ENCODE assay signal across 16 cellular contexts in the genomic region with DNA sequence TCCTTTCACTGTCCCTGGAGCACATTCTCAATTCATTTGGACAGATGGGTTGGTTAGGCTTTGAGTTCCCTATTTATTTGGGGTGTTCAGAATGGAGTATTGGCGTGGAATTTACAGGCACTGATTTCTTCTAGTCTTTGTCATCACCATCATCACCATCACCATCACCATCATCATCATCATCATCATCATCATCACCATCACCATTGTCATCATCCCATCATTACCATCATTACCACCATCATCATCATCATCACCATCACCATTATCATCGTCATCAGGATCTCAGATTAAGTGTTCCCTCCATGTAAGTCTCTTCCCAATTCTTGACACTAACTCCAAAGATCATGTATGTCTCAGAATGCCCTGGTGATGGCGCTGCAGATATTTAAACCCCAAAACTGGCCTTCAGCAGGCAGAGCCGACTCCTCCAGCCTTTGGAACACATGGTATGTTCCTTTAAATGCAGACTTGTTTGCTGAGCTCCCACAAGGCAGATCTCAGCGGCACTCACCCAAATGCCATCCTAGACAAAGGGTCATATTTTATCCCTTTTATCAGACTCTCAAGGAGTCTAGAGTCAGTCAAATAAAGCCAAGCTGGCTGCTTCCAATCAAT. TPM values are rescaled to one million over a fixed set of nuclear protein-coding genes. Genes with fewer than 3 reads are reported as not detected.
DNase-seq lines count a peak whose midpoint lies in the region; ATAC-seq and TF ChIP-seq lines count a peak whose summit lies in the region.
"Had no signal": no experiment of that assay in that cellular context is flagged by ENCODE, and none has a peak within 500 bp of the region (broad histone marks: within the 10 kb centered on the region; RNA-seq: fewer than 3 reads in every experiment).

No MANE protein-coding gene starts in this region.

- no peak overlapping the region for H3K4me3 Mint-ChIP-seq in HFFc6
- H3K4me3 Mint-ChIP-seq in CD8-positive, alpha-beta memory T cell: no peak overlapping the region

- peak; percentile 5 for DNase-seq in COLO668 (lab: John Stamatoyannopoulos, UW; ENCODE audit: unreplicated experiment)
- DNase-seq in HFFc6: no peak
- DNase-seq in amniotic epithelial cell (ENCODE audit: low read depth): peak; percentile 76
- peak; percentile 44 for DNase-seq in left kidney (ENCODE audit: low read depth, low spot score)
- DNase-seq in stimulated activated CD4-positive, alpha-beta T cell treated with anti-CD3 and anti-CD28 coated beads, Interleukin-4, amount 100 ng/mL, for 4 hours: no peak
- no peak for DNase-seq in nucleus accumbens (lab: John Stamatoyannopoulos, UW)
- DNase-seq in CD8-positive, alpha-beta memory T cell: no peak
- DNase-seq: heart left ventricle; stimulated activated CD4-positive, alpha-beta T cell treated with anti-CD3 and anti-CD28 coated beads, Interleukin-4, amount 100 ng/mL, for 1 hour; stimulated activated naive CD8-positive, alpha-beta T cell treated with anti-CD3 and anti-CD28 coated beads, Interleukin-15, Interleukin-2, amounts not matched to agents 100 U/mL and 50 U/mL, for 24 hours had no signal

- no peak overlapping the region for H3K27ac ChIP-seq in CD8-positive, alpha-beta memory T cell (ENCODE audit: low read depth, low read length)
- H3K27ac ChIP-seq: heart left ventricle, parathyroid adenoma had no signal

- CTCF ChIA-PET in CD8-positive, alpha-beta memory T cell (lab: Charles Lee): no interaction called here

- POLR2A ChIA-PET in CD8-positive, alpha-beta memory T cell (lab: Charles Lee): no interaction called here

- no peaks in the 10 kb centered on the region for H3K36me3 ChIP-seq in CD8-positive, alpha-beta memory T cell (ENCODE audit: insufficient read depth, low read length)
- H3K36me3 ChIP-seq: heart left ventricle had no signal

- H3K9me3 Mint-ChIP-seq in HFFc6: no peaks in the 10 kb centered on the region
- no peaks in the 10 kb centered on the region for H3K9me3 Mint-ChIP-seq in CD8-positive, alpha-beta memory T cell
- H3K9me3 Mint-ChIP-seq: activated naive CD4-positive, alpha-beta T cell treated with anti-CD3 and anti-CD28 coated beads, Interleukin-2, amount 50 U/mL, for 72 hours had no signal

- no peaks in the 10 kb centered on the region for H3K9me3 ChIP-seq in CD8-positive, alpha-beta memory T cell (ENCODE audit: low read length)
- H3K9me3 ChIP-seq: Caco-2, heart left ventricle had no signal

- H3K27ac Mint-ChIP-seq in HFFc6: no peak overlapping the region
- H3K27ac Mint-ChIP-seq in CD8-positive, alpha-beta memory T cell: no peak overlapping the region
- H3K27ac Mint-ChIP-seq: activated naive CD4-positive, alpha-beta T cell treated with anti-CD3 and anti-CD28 coated beads, Interleukin-2, amount 50 U/mL, for 72 hours had no signal

- no peaks in the 10 kb centered on the region for H3K4me1 Mint-ChIP-seq in HFFc6 (ENCODE audit: low read depth)
- H3K4me1 Mint-ChIP-seq in CD8-positive, alpha-beta memory T cell: no peaks in the 10 kb centered on the region

- H3K4me3 ChIP-seq in CD8-positive, alpha-beta memory T cell (ENCODE audit: low read length): no peak overlapping the region
- H3K4me3 ChIP-seq: heart left ventricle had no signal

- no peak for ATAC-seq in GM21360 (IDR thresholded peaks at IDR 0.05; ENCODE audit: unreplicated experiment)
- ATAC-seq: activated naive CD4-positive, alpha-beta T cell treated with anti-CD3 and anti-CD28 coated beads, Interleukin-2, amount 50 U/mL, for 72 hours; heart left ventricle; stimulated activated naive CD8-positive, alpha-beta T cell treated with anti-CD3 and anti-CD28 coated beads, Interleukin-15, Interleukin-2, amounts not matched to agents 100 U/mL and 50 U/mL, for 24 hours had no signal

- no peaks in the 10 kb centered on the region for H3K36me3 Mint-ChIP-seq in HFFc6 (ENCODE audit: low read depth)
- no peaks in the 10 kb centered on the region for H3K36me3 Mint-ChIP-seq in CD8-positive, alpha-beta memory T cell
- H3K36me3 Mint-ChIP-seq: activated naive CD4-positive, alpha-beta T cell treated with anti-CD3 and anti-CD28 coated beads, Interleukin-2, amount 50 U/mL, for 72 hours had no signal

- no peaks in the 10 kb centered on the region for H3K27me3 ChIP-seq in CD8-positive, alpha-beta memory T cell (ENCODE audit: insufficient read depth, low read length, poor library complexity, severe bottlenecking)

- H3K27me3 Mint-ChIP-seq in HFFc6 (ENCODE audit: insufficient read depth): peaks cover 2% of the 10 kb centered on the region; the same call in 1 of the 2 replicates
- H3K27me3 Mint-ChIP-seq in CD8-positive, alpha-beta memory T cell: peaks cover 7 to 17% of the 10 kb centered on the region in 2 donors

- peak; percentile 29; the same call in 1 of the 2 replicates for TF ChIP-seq CTCF in HFFc6 (IDR thresholded peaks at IDR 0.05)

- H3K4me1 ChIP-seq in CD8-positive, alpha-beta memory T cell (ENCODE audit: insufficient read depth, low read length): no peaks in the 10 kb centered on the region
- H3K4me1 ChIP-seq: Caco-2, heart left ventricle, parathyroid adenoma had no signal

RNA-seq across cellular contexts. Expression of gene FAM9A, which starts 19.8 kb away (rescaled TPM):
- total RNA-seq in HFFc6 (2021; fragmentation: NEBNext Ultra II Directional; extraction: Animal tissue kit (Norgen Biotek cat#: 25700)): not detected
- not detected for total RNA-seq in CD8-positive, alpha-beta memory T cell
- polyA plus RNA-seq in CD8-positive, alpha-beta memory T cell: not detected
- total RNA-seq: activated naive CD4-positive, alpha-beta T cell treated with anti-CD3 and anti-CD28 coated beads, Interleukin-2, amount 50 U/mL, for 72 hours; Caco-2; dermis microvascular lymphatic vessel endothelial cell; heart left ventricle; T-helper 2 cell treated with Interferon-gamma antibody and Interleukin-4, amounts not matched to agents 100 ng/mL and 5 ng/mL, for 36 hours had no signal
- polyA plus RNA-seq: heart left ventricle had no signal

Comparison
In these comparisons a context has a peak if more than half of its experiments do, and no peak if none do; other contexts are left out.
1. DNase-seq: peak in COLO668 (single experiment), amniotic epithelial cell (single experiment) and left kidney (single experiment); none in HFFc6 (single experiment), stimulated activated CD4-positive, alpha-beta T cell treated with anti-CD3 and anti-CD28 coated beads, Interleukin-4, amount 100 ng/mL, for 4 hours (0 of 2), nucleus accumbens (0 of 56) and CD8-positive, alpha-beta memory T cell (0 of 5).